1 cellular context compared by ENCODE assay signal in genomic region chr2:71482055-71482454, GRCh38.
TF ChIP-seq lines count a peak whose summit lies in the region.

No MANE protein-coding gene starts in this region.

TF ChIP-seq in GM23338, 12 proteins besides CTCF, POLR2A, EP300 and RAD21 (continued from another document):
- TF ChIP-seq ZNF462 (CRISPR knock-in tag; IDR thresholded peaks at IDR 0.05) = no peak
- no peak for TF ChIP-seq REST (IDR thresholded peaks at IDR 0.05; ENCODE audit: unreplicated experiment)
- no peak for TF ChIP-seq EZH2phosphoT487 (IDR thresholded peaks at IDR 0.05; ENCODE audit: unreplicated experiment)
- TF ChIP-seq ZNF114 (CRISPR knock-in tag; IDR thresholded peaks at IDR 0.05) = no peak
